In the genomic region with DNA sequence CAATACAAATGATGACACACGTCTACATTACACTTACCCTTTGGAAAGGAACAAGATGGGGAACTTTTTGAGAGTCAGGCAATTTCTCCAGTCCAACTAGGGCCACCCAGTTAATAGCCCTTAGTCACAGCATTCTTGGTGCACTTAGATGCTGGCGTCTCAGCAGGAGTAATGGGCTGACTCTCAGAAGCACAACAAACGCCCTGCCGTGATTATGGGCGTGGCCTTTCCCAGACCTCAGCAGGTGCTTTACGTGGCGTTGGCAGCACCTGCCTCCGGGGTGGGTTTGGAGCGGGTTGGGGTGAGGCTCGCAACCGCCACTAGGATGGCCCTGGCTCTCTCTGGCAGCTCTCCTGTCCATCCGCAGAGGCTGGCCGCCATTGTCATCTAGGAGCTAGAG, we compare ENCODE assay signal across 22 cellular contexts.
DNase-seq lines count a peak whose midpoint lies in the region; ATAC-seq and TF ChIP-seq lines count a peak whose summit lies in the region.
"Had no signal": no experiment of that assay in that cellular context is flagged by ENCODE, and none has a peak within 500 bp of the region (broad histone marks: within the 10 kb centered on the region; RNA-seq: fewer than 3 reads in every experiment).

No MANE protein-coding gene starts in this region.

- H3K36me3 ChIP-seq in GM23338 (ENCODE audit: insufficient read depth) (no peaks in the 10 kb centered on the region), mucosa of descending colon (ENCODE audit: low read depth) (no peaks in the 10 kb centered on the region)
- H3K36me3 ChIP-seq: BLaER1 treated with 17β-estradiol and CSF1 and Interleukin-3, amounts not matched to agents 10 nM and 100 nM; esophagus squamous epithelium; ovary; spleen had no signal

- H3K4me3 ChIP-seq in GM23338 (no peak overlapping the region), mucosa of descending colon (no peak overlapping the region)
- H3K4me3 ChIP-seq: BLaER1 treated with 17β-estradiol and CSF1 and Interleukin-3, amounts not matched to agents 10 nM and 100 nM; esophagus squamous epithelium; ovary; spleen had no signal

- no peak overlapping the region for H2AFZ ChIP-seq in GM23338

- no peak for DNase-seq in GM23338 (ENCODE audit: low spot score)
- DNase-seq in NCI-H1105 treated with DMSO at 0.1 percent for 48 hours (lab: John Stamatoyannopoulos, UW) = peak; percentile 19
- peak; percentile 45 for DNase-seq in RPMI8226
- peak; percentile 81 to 88 (median 82) for DNase-seq in mucosa of descending colon
- no peak for DNase-seq in HFFc6
- DNase-seq in osteocyte (ENCODE audit: extremely low spot score, unreplicated experiment) = no peak
- no peak for DNase-seq in activated CD4-positive, alpha-beta T cell treated with anti-CD3 and anti-CD28 coated beads, Interleukin-2, amount 50 U/mL, for 48 hours
- DNase-seq in NCI-H1092 treated with DMSO at 0.1 percent for 48 hours (lab: John Stamatoyannopoulos, UW) = no peak
- DNase-seq: activated effector memory CD4-positive, alpha-beta T cell treated with anti-CD3 and anti-CD28 coated beads, Interleukin-2, amount 50 U/mL, for 16 hours; anterior cingulate cortex; esophagus squamous epithelium; HCEC 1CT; Karpas-422; kidney; NCI-H446 treated with DMSO at 0.1 percent for 48 hours; OCI-M1; ovary; spleen; stimulated activated naive CD4-positive, alpha-beta T cell had no signal

- no peak overlapping the region for H3K27ac ChIP-seq in GM23338 (ENCODE audit: low read depth)
- H3K27ac ChIP-seq: BLaER1 treated with 17β-estradiol and CSF1 and Interleukin-3, amounts not matched to agents 10 nM and 100 nM; esophagus squamous epithelium; HL-60; ovary; spleen; VCaP had no signal

- no peak overlapping the region for H3K4me2 ChIP-seq in GM23338

- H3K4me3 Mint-ChIP-seq in GM23338 = no peak overlapping the region
- H3K4me3 Mint-ChIP-seq in HFFc6 = no peak overlapping the region
- no peak overlapping the region for H3K4me3 Mint-ChIP-seq in osteocyte (ENCODE audit: unreplicated experiment)

- H4K20me1 ChIP-seq in GM23338 (replicated peaks; ENCODE audit: insufficient read depth) = no peaks in the 10 kb centered on the region

- peaks cover 8% of the 10 kb centered on the region for H3K27me3 Mint-ChIP-seq in GM23338 (ENCODE audit: insufficient read depth, low read depth, poor library complexity)
- peaks cover 3% of the 10 kb centered on the region; the same call in 1 of the 2 replicates for H3K27me3 Mint-ChIP-seq in HFFc6 (ENCODE audit: insufficient read depth)
- H3K27me3 Mint-ChIP-seq in osteocyte (ENCODE audit: unreplicated experiment) = no peaks in the 10 kb centered on the region

- H3K9me3 Mint-ChIP-seq in GM23338 = no peaks in the 10 kb centered on the region
- H3K9me3 Mint-ChIP-seq in HFFc6 = peaks cover 42% of the 10 kb centered on the region
- H3K9me3 Mint-ChIP-seq in osteocyte (ENCODE audit: unreplicated experiment) = no peaks in the 10 kb centered on the region

- intact Hi-C loops in mucosa of descending colon (cut with DNase I, micrococcal nuclease) = no loop called here

- no peaks in the 10 kb centered on the region for H3F3A ChIP-seq in GM23338 (replicated peaks; ENCODE audit: low read depth)

- H3K79me2 ChIP-seq in GM23338 (replicated peaks; ENCODE audit: insufficient read depth) = no peaks in the 10 kb centered on the region

- no peaks in the 10 kb centered on the region for H3K4me1 ChIP-seq in GM23338 (ENCODE audit: insufficient read depth)
- peaks cover 5% of the 10 kb centered on the region for H3K4me1 ChIP-seq in mucosa of descending colon (ENCODE audit: low read depth)
- H3K4me1 ChIP-seq: spleen had no signal

- TF ChIP-seq CTCF in GM23338 (conservative IDR thresholded peaks at IDR 0.05; ENCODE audit: low read depth in 2 of 2) (no peak), mucosa of descending colon (IDR thresholded peaks at IDR 0.05) (no peak), HFFc6 (IDR thresholded peaks at IDR 0.05) (no peak), osteocyte (IDR thresholded peaks at IDR 0.05) (no peak)

- H3K27me3 ChIP-seq in GM23338 (ENCODE audit: insufficient read depth) = no peaks in the 10 kb centered on the region
- H3K27me3 ChIP-seq: ovary had no signal

- H3K4me1 Mint-ChIP-seq in GM23338 = no peaks in the 10 kb centered on the region
- H3K4me1 Mint-ChIP-seq in HFFc6 (ENCODE audit: low read depth) = no peaks in the 10 kb centered on the region; the same call in 1 of the 2 replicates
- no peaks in the 10 kb centered on the region for H3K4me1 Mint-ChIP-seq in osteocyte (ENCODE audit: unreplicated experiment)

- no peaks in the 10 kb centered on the region for H3K9me3 ChIP-seq in mucosa of descending colon
- H3K9me3 ChIP-seq: BLaER1 treated with 17β-estradiol and CSF1 and Interleukin-3, amounts not matched to agents 10 nM and 100 nM; esophagus squamous epithelium; ovary; spleen had no signal

- H3K9me2 ChIP-seq in GM23338 (ENCODE audit: insufficient read depth) = no peaks in the 10 kb centered on the region

- H3K27ac Mint-ChIP-seq in GM23338 (no peak overlapping the region), HFFc6 (no peak overlapping the region), osteocyte (ENCODE audit: unreplicated experiment) (no peak overlapping the region)

- peak; percentile 70 for ATAC-seq in GM23338
- ATAC-seq in mucosa of descending colon = peak; percentile 88

- H3K36me3 Mint-ChIP-seq in GM23338 (ENCODE audit: low read depth) = no peaks in the 10 kb centered on the region; the same call in 2 of the 3 replicates
- H3K36me3 Mint-ChIP-seq in HFFc6 (ENCODE audit: low read depth) = peaks cover 4% of the 10 kb centered on the region; the same call in 1 of the 2 replicates
- H3K36me3 Mint-ChIP-seq in osteocyte (ENCODE audit: unreplicated experiment) = no peaks in the 10 kb centered on the region

TF ChIP-seq in GM23338, 12 proteins besides CTCF, POLR2A, EP300 and RAD21 (continues in another document):
- TF ChIP-seq CREB1 (CRISPR knock-in tag; IDR thresholded peaks at IDR 0.05; ENCODE audit: low read depth) = no peak
- no peak for TF ChIP-seq EZH2 (IDR thresholded peaks at IDR 0.05; ENCODE audit: low read depth, unreplicated experiment)
- no peak for TF ChIP-seq ZNF331 (CRISPR knock-in tag; IDR thresholded peaks at IDR 0.05; ENCODE audit: low read depth)
- TF ChIP-seq EZH2phosphoT487 (IDR thresholded peaks at IDR 0.05; ENCODE audit: unreplicated experiment) = no peak
- TF ChIP-seq POLR2AphosphoS5 (IDR thresholded peaks at IDR 0.05; ENCODE audit: low read depth) = no peak
- TF ChIP-seq, protein P1, sequence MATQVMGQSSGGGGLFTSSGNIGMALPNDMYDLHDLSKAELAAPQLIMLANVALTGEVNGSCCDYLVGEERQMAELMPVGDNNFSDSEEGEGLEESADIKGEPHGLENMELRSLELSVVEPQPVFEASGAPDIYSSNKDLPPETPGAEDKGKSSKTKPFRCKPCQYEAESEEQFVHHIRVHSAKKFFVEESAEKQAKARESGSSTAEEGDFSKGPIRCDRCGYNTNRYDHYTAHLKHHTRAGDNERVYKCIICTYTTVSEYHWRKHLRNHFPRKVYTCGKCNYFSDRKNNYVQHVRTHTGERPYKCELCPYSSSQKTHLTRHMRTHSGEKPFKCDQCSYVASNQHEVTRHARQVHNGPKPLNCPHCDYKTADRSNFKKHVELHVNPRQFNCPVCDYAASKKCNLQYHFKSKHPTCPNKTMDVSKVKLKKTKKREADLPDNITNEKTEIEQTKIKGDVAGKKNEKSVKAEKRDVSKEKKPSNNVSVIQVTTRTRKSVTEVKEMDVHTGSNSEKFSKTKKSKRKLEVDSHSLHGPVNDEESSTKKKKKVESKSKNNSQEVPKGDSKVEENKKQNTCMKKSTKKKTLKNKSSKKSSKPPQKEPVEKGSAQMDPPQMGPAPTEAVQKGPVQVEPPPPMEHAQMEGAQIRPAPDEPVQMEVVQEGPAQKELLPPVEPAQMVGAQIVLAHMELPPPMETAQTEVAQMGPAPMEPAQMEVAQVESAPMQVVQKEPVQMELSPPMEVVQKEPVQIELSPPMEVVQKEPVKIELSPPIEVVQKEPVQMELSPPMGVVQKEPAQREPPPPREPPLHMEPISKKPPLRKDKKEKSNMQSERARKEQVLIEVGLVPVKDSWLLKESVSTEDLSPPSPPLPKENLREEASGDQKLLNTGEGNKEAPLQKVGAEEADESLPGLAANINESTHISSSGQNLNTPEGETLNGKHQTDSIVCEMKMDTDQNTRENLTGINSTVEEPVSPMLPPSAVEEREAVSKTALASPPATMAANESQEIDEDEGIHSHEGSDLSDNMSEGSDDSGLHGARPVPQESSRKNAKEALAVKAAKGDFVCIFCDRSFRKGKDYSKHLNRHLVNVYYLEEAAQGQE (IDR thresholded peaks at IDR 0.05; ENCODE audit: unreplicated experiment) = no peak
- TF ChIP-seq, protein P2, sequence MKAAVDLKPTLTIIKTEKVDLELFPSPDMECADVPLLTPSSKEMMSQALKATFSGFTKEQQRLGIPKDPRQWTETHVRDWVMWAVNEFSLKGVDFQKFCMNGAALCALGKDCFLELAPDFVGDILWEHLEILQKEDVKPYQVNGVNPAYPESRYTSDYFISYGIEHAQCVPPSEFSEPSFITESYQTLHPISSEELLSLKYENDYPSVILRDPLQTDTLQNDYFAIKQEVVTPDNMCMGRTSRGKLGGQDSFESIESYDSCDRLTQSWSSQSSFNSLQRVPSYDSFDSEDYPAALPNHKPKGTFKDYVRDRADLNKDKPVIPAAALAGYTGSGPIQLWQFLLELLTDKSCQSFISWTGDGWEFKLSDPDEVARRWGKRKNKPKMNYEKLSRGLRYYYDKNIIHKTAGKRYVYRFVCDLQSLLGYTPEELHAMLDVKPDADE (IDR thresholded peaks at IDR 0.05) = no peak

Comparison
In these comparisons a context has a peak if more than half of its experiments do, and no peak if none do; other contexts are left out.
1. DNase-seq: peak in NCI-H1105 treated with DMSO at 0.1 percent for 48 hours (single experiment), RPMI8226 (single experiment) and mucosa of descending colon (3 of 3); none in GM23338 (single experiment), HFFc6 (single experiment), osteocyte (single experiment), activated CD4-positive, alpha-beta T cell treated with anti-CD3 and anti-CD28 coated beads, Interleukin-2, amount 50 U/mL, for 48 hours (0 of 2) and NCI-H1092 treated with DMSO at 0.1 percent for 48 hours (single experiment).